Comparison of ENCODE assay signal across 27 cellular contexts in the genomic region with DNA sequence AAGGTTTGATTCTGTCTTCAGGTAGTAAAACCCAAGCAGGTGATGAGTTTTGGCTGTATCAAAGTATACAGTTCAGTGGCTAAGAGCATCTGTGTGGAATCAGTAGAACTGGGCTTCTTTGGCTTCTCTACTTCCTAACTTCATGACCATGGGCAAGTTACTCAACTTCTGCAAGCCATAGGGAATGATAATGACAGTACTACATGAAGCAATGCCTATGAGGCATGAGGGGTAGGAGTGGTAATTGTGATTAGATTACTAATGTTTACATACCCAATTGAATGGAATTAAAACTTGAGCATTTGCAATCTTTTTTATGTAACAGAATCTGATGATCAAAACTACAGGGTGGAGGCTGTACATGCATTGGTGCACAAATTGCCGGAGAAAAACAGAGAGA.
"Had no signal": no experiment of that assay in that cellular context is flagged by ENCODE, and none has a peak within 500 bp of the region (broad histone marks: within the 10 kb centered on the region; RNA-seq: fewer than 3 reads in every experiment).

No MANE protein-coding gene starts in this region.

- H3K4me2 ChIP-seq: neural progenitor cell, smooth muscle cell had no signal

- H3K9me3 Mint-ChIP-seq: type B pancreatic cell had no signal

- H3K4me3 ChIP-seq: left ventricle myocardium inferior, lung, neural progenitor cell, ovary, right atrium auricular region, right lobe of liver, smooth muscle cell, tibial nerve, uterus had no signal

- H3K27ac Mint-ChIP-seq: mesothelial cell of epicardium; natural killer cell; nephron progenitor cell; neural progenitor cell; stimulated activated memory B cell treated with anti-CD40 and anti-IgM and Interleukin-4, amounts not matched to agents 10 μg/mL and 1 μg/mL and 100 μg/mL, for 72 hours; stimulated activated naive CD8-positive, alpha-beta T cell treated with anti-CD3 and anti-CD28 coated beads, Interleukin-15, amount 100 ng/mL, for 72 hours; type B pancreatic cell had no signal

- H3K36me3 ChIP-seq: neural progenitor cell, neutrophil, ovary, uterus had no signal

- H2AFZ ChIP-seq: neural progenitor cell had no signal

- H3K27me3 ChIP-seq: neural progenitor cell, neutrophil, ovary, right atrium auricular region, right lobe of liver, tibial nerve, uterus had no signal

- H3K9ac ChIP-seq: neural progenitor cell had no signal

- H3K9me3 ChIP-seq: neutrophil, ovary, uterus had no signal

- DNase-seq: islet precursor cell; left ventricle myocardium inferior; mesendoderm; naive B cell; natural killer cell; nephron progenitor cell; occipital lobe; ovary; right lobe of liver; stimulated activated CD4-positive, alpha-beta T cell treated with anti-CD3 and anti-CD28 coated beads, Interleukin-1b, Interleukin-23, amount 100 ng/mL, for 48 hours; stimulated activated CD4-positive, alpha-beta T cell treated with anti-CD3 and anti-CD28 coated beads, Interleukin-2, amount 100 ng/mL, for 48 hours; stimulated activated CD4-positive, alpha-beta T cell treated with anti-CD3 and anti-CD28 coated beads, Interleukin-4, amount 100 ng/mL, for 4 hours; stimulated activated CD8-positive, alpha-beta memory T cell treated with anti-CD3 and anti-CD28 coated beads, Interleukin-4, amount 100 ng/mL, for 48 hours; stimulated activated naive CD4-positive, alpha-beta T cell treated with Interleukin-2 at 50 U/mL for 16 hours; stimulated activated naive CD8-positive, alpha-beta T cell treated with anti-CD3 and anti-CD28 coated beads, Interleukin-15, amount 100 ng/mL, for 72 hours; substantia nigra; uterus had no signal

- ATAC-seq: natural killer cell; right lobe of liver; stimulated activated memory B cell treated with anti-CD40 and anti-IgM and Interleukin-4, amounts not matched to agents 10 μg/mL and 1 μg/mL and 100 μg/mL, for 72 hours; stimulated activated naive CD8-positive, alpha-beta T cell treated with anti-CD3 and anti-CD28 coated beads, Interleukin-15, amount 100 ng/mL, for 72 hours had no signal

- H3K27me3 Mint-ChIP-seq: naive B cell; progenitor cell of endocrine pancreas; stimulated activated memory B cell treated with anti-CD40 and anti-IgM and Interleukin-4, amounts not matched to agents 10 μg/mL and 1 μg/mL and 100 μg/mL, for 72 hours; stimulated activated naive CD8-positive, alpha-beta T cell treated with anti-CD3 and anti-CD28 coated beads, Interleukin-15, amount 100 ng/mL, for 72 hours; type B pancreatic cell had no signal

- H3K4me1 Mint-ChIP-seq: mesothelial cell of epicardium; naive B cell; nephron progenitor cell; neural progenitor cell; stimulated activated memory B cell treated with anti-CD40 and anti-IgM and Interleukin-4, amounts not matched to agents 10 μg/mL and 1 μg/mL and 100 μg/mL, for 72 hours; stimulated activated naive CD8-positive, alpha-beta T cell treated with anti-CD3 and anti-CD28 coated beads, Interleukin-15, amount 100 ng/mL, for 72 hours had no signal

- H3K27ac ChIP-seq: left ventricle myocardium inferior, neural progenitor cell, neutrophil, ovary, right atrium auricular region, right lobe of liver, tibial nerve, uterus had no signal

- H3K4me1 ChIP-seq: neural progenitor cell, right lobe of liver, uterus had no signal

- H3K4me3 Mint-ChIP-seq: mesothelial cell of epicardium; naive B cell; natural killer cell; nephron progenitor cell; neural progenitor cell; stimulated activated memory B cell treated with anti-CD40 and anti-IgM and Interleukin-4, amounts not matched to agents 10 μg/mL and 1 μg/mL and 100 μg/mL, for 72 hours; stimulated activated naive CD8-positive, alpha-beta T cell treated with anti-CD3 and anti-CD28 coated beads, Interleukin-15, amount 100 ng/mL, for 72 hours; type B pancreatic cell had no signal
